ENCODE assay signal across 7 cellular contexts in genomic region chr9:78032599-78033457, GRCh38. TPM values are rescaled to one million over a fixed set of nuclear protein-coding genes. Genes with fewer than 3 reads are reported as not detected.
DNase-seq lines count a peak whose midpoint lies in the region; ATAC-seq, FAIRE-seq and TF ChIP-seq lines count a peak whose summit lies in the region.

No MANE protein-coding gene starts in this region.

- no peak overlapping the region for H2BK15ac ChIP-seq in H1 (ENCODE audit: low read length)

- H3K9me3 Mint-ChIP-seq in natural killer cell treated with Interleukin-12 subunit alpha and Interleukin-12 subunit beta and Interleukin-15 and Interleukin-18, amount 100 ng/mL, for 72 hours, result no peaks in the 10 kb centered on the region

- intact Hi-C loops in PC-3 (cut with micrococcal nuclease), result loop anchor here (10.0 kb wide), 1 partner anchor 182 kb away; no protein-coding TSS in a partner anchor

- H4K8ac ChIP-seq in H1 (ENCODE audit: extremely low read depth, insufficient read depth, low read length), result no peak overlapping the region; the same call in 1 of the 2 replicates

- H3K4me3 Mint-ChIP-seq in natural killer cell treated with Interleukin-12 subunit alpha and Interleukin-12 subunit beta and Interleukin-15 and Interleukin-18, amount 100 ng/mL, for 72 hours, result peak overlapping the region; percentile 92

- ATAC-seq in PC-3, result no peak
- ATAC-seq in natural killer cell treated with Interleukin-12 subunit alpha and Interleukin-12 subunit beta and Interleukin-15 and Interleukin-18, amount 100 ng/mL, for 72 hours, result no peak
- no peak for ATAC-seq in HG03460 (IDR thresholded peaks at IDR 0.05; ENCODE audit: unreplicated experiment)

- peaks cover 4% of the 10 kb centered on the region for H3K79me1 ChIP-seq in H1 (ENCODE audit: low read depth, low read length)

- H2AFZ ChIP-seq in PC-3 (ENCODE audit: low read length) (no peak overlapping the region), H1 (ENCODE audit: low read length) (peak overlapping the region; percentile 63; the same call in 1 of the 2 replicates)

- CTCF ChIA-PET in PC-3 (lab: Charles Lee) (no interaction called here), H1 (lab: Charles Lee; ENCODE audit: partially characterized antibody) (interaction anchor here (0.6 to 4.7 kb wide), 3 partner anchors 22 to 191 kb away, joined by 3 to 76 read pairs (median 5); no protein-coding TSS in a partner anchor)

- peak; percentile 52 for FAIRE-seq in H1 (lab: Jason Lieb, UNC)

- no peak overlapping the region for H2BK20ac ChIP-seq in H1 (ENCODE audit: low read length)

- no peaks in the 10 kb centered on the region for H3K9me3 ChIP-seq in PC-3 (ENCODE audit: low read length)
- H3K9me3 ChIP-seq in H1 (ENCODE audit: insufficient read depth in 2 of 2, low read depth in 1 of 2, low read length in 1 of 2), result no peaks in the 10 kb centered on the region

- H3K4me1 ChIP-seq in PC-3 (ENCODE audit: insufficient read depth, low read length), result peaks cover 9% of the 10 kb centered on the region; the same call in 1 of the 2 replicates
- H3K4me1 ChIP-seq in H1 (replicated peaks in 1 of 4; ENCODE audit: control insufficient read depth in 3 of 4, insufficient read depth in 4 of 4, low read length in 3 of 4), result peaks cover 0 to 5% (median 1%) of the 10 kb centered on the region in 4 experiments; a peak in 4 of 7 replicates

- H3K27ac Mint-ChIP-seq in natural killer cell treated with Interleukin-12 subunit alpha and Interleukin-12 subunit beta and Interleukin-15 and Interleukin-18, amount 100 ng/mL, for 72 hours, result peak overlapping the region; percentile 80 to 83

- no peak overlapping the region for H3K14ac ChIP-seq in H1 (ENCODE audit: insufficient read length)

- no peak overlapping the region for H2BK5ac ChIP-seq in H1 (ENCODE audit: low read depth, low read length)

- H3K4me2 ChIP-seq in PC-3 (ENCODE audit: low read length) (peak overlapping the region; percentile 71), H1 (ENCODE audit: insufficient read depth in 1 of 2, low read depth in 2 of 2, low read length in 2 of 2) (peak overlapping the region; percentile 65 to 71)

- H2AK5ac ChIP-seq in H1 (ENCODE audit: low read depth, low read length), result no peak overlapping the region

- WGBS in H1 (ENCODE audit: extremely low coverage in 1 of 2, insufficient coverage in 1 of 2, insufficient read length in 1 of 2, insufficient replicate concordance in 2 of 2, low coverage in 1 of 2, low lambda C conversion rate in 2 of 2, missing lambda C conversion rate in 1 of 2), 2 experiments, result 39 to 100% methylated on average over 2 to 18 of the region's 18 CpGs

- TF ChIP-seq RAD21 in H1 (IDR thresholded peaks at IDR 0.05 in 1 of 2, conservative IDR thresholded peaks at IDR 0.05 in 1 of 2; ENCODE audit: low read depth in 2 of 2, low read length in 2 of 2), result no peak

- no peak for TF ChIP-seq POLR2A in H1 (IDR thresholded peaks at IDR 0.05; ENCODE audit: control extremely low read depth in 1 of 2, low read depth in 2 of 2, low read length in 2 of 2)

- H3K27ac ChIP-seq in PC-3 (ENCODE audit: low read length) (no peak overlapping the region), H1 (ENCODE audit: low read depth, low read length) (peak overlapping the region; percentile 84)

- no peak overlapping the region for H3K4ac ChIP-seq in H1 (replicated peaks; ENCODE audit: insufficient read length, low read depth, low read length)

- H3K27me3 Mint-ChIP-seq in natural killer cell treated with Interleukin-12 subunit alpha and Interleukin-12 subunit beta and Interleukin-15 and Interleukin-18, amount 100 ng/mL, for 72 hours, result peaks cover 0 to 17% of the 10 kb centered on the region in 2 donors

- H2BK120ac ChIP-seq in H1 (replicated peaks; ENCODE audit: low read depth, low read length), result no peak overlapping the region

- H3K9me2 ChIP-seq in PC-3 (replicated peaks; ENCODE audit: low read length), result no peaks in the 10 kb centered on the region

- no peak overlapping the region for H2BK12ac ChIP-seq in H1 (ENCODE audit: low read depth, low read length)

- POLR2A ChIA-PET in PC-3 (lab: Charles Lee; ENCODE audit: unreplicated experiment) (interaction anchor here (0.7 kb wide), 1 partner anchor 8 kb away, joined by 4 read pairs; no protein-coding TSS in a partner anchor), H1 (lab: Charles Lee; ENCODE audit: partially characterized antibody) (interaction anchor here (0.6 to 1.4 kb wide), 12 partner anchors 8 to 173 kb away, joined by 3 to 8 read pairs (median 4); no protein-coding TSS in a partner anchor)

- no peaks in the 10 kb centered on the region for H3F3A ChIP-seq in PC-3 (ENCODE audit: low read length, unreplicated experiment)

- H3K36me3 Mint-ChIP-seq in natural killer cell treated with Interleukin-12 subunit alpha and Interleukin-12 subunit beta and Interleukin-15 and Interleukin-18, amount 100 ng/mL, for 72 hours, result peaks cover 5% of the 10 kb centered on the region

- no peaks in the 10 kb centered on the region for H4K20me1 ChIP-seq in PC-3 (ENCODE audit: low read length)
- peaks cover 2 to 3% of the 10 kb centered on the region in 2 experiments for H4K20me1 ChIP-seq in H1 (replicated peaks in 1 of 2; ENCODE audit: control insufficient read depth in 1 of 2, insufficient read depth in 2 of 2, low read length in 2 of 2)

- H4K91ac ChIP-seq in H1 (replicated peaks; ENCODE audit: insufficient read length, low read length), result no peak overlapping the region

- H3K4me3 ChIP-seq in PC-3 (ENCODE audit: low read length) (peak overlapping the region; percentile 65), H1 (ENCODE audit: extremely low read depth in 1 of 4, insufficient read depth in 2 of 4, low read depth in 3 of 4, low read length in 4 of 4) (peak overlapping the region; percentile 73 to 98 (median 82))

- no peak overlapping the region for H3K56ac ChIP-seq in H1 (replicated peaks; ENCODE audit: insufficient read length, low read depth, low read length)

- H3K4me1 Mint-ChIP-seq in natural killer cell treated with Interleukin-12 subunit alpha and Interleukin-12 subunit beta and Interleukin-15 and Interleukin-18, amount 100 ng/mL, for 72 hours (ENCODE audit: low read depth in 2 of 2), result peaks cover 35 to 51% of the 10 kb centered on the region in 2 donors

- H3K79me2 ChIP-seq in PC-3 (ENCODE audit: low read length) (peaks cover 12% of the 10 kb centered on the region), H1 (ENCODE audit: control insufficient read depth in 1 of 2, insufficient read depth in 2 of 2, low read length in 2 of 2) (peaks cover 0 to 28% of the 10 kb centered on the region in 2 experiments; a peak in 3 of 4 replicates)

- DNase-seq in H4 (ENCODE audit: low spot score) (peak; percentile 24), PC-3 (no peak), H1 (ENCODE audit: low read depth in 1 of 2, low spot score in 2 of 2) (no peak), occipital lobe (lab: John Stamatoyannopoulos, UW) (no peak)
- DNase-seq in natural killer cell treated with Interleukin-12 subunit alpha and Interleukin-12 subunit beta and Interleukin-15 and Interleukin-18, amount 100 ng/mL, for 72 hours (ENCODE audit: low spot score), result no peak
- no peak for DNase-seq in stimulated activated CD4-positive, alpha-beta T cell treated with anti-CD3 and anti-CD28 coated beads, Interleukin-2, amount 100 ng/mL, for 24 hours

- no TSS peak for BruUV-seq in PC-3 (replicated peaks; lab: Mats Ljungman, UMichigan)

- H4K5ac ChIP-seq in H1 (ENCODE audit: insufficient read length, low read depth, low read length), result no peak overlapping the region

- no peak for TF ChIP-seq EP300 in H1 (IDR thresholded peaks at IDR 0.05; ENCODE audit: borderline replicate concordance in 1 of 2, low read depth in 2 of 2, low read length in 2 of 2)

- H3K23me2 ChIP-seq in H1 (ENCODE audit: low read depth, low read length), result peaks cover 7% of the 10 kb centered on the region; the same call in 1 of the 2 replicates

- H3K9ac ChIP-seq in PC-3 (ENCODE audit: low read length) (peak overlapping the region; percentile 45; the same call in 1 of the 2 replicates), H1 (replicated peaks in 1 of 4; ENCODE audit: extremely low read depth in 1 of 4, low read depth in 3 of 4, low read length in 3 of 4) (peak overlapping the region; percentile 69 to 95 (median 76))

- peak overlapping the region; percentile 36; the same call in 1 of the 2 replicates for H3K18ac ChIP-seq in H1 (ENCODE audit: extremely low read depth, low read length)

- H3K27me3 ChIP-seq in PC-3 (ENCODE audit: low read length), result peaks cover 5% of the 10 kb centered on the region; the same call in 1 of the 2 replicates
- no peaks in the 10 kb centered on the region for H3K27me3 ChIP-seq in H1 (replicated peaks in 1 of 4; ENCODE audit: control insufficient read depth in 3 of 4, extremely low read depth in 1 of 4, insufficient read depth in 3 of 4, low read length in 3 of 4)

- TF ChIP-seq CTCF in PC-3 (conservative IDR thresholded peaks at IDR 0.05; ENCODE audit: low read depth, low read length) (no peak), H1 (IDR thresholded peaks at IDR 0.05; ENCODE audit: control extremely low read depth in 1 of 3, insufficient read depth in 1 of 3, low read depth in 1 of 3, low read length in 3 of 3) (no peak)

- H3K23ac ChIP-seq in H1 (ENCODE audit: insufficient read length), result no peak overlapping the region

- no peaks in the 10 kb centered on the region for H3K36me3 ChIP-seq in PC-3 (ENCODE audit: low read depth, low read length)
- no peaks in the 10 kb centered on the region for H3K36me3 ChIP-seq in H1 (ENCODE audit: control insufficient read depth in 2 of 4, insufficient read depth in 4 of 4, low read length in 3 of 4)

TF ChIP-seq in H1, 55 proteins besides CTCF, POLR2A, EP300 and RAD21:
- no peak for TF ChIP-seq EZH2 (IDR thresholded peaks at IDR 0.05; ENCODE audit: low read depth, low read length, severe bottlenecking)
- peak; percentile 68 for TF ChIP-seq ASH2L (IDR thresholded peaks at IDR 0.05; ENCODE audit: low read length)

RNA-seq across cellular contexts. Expression of gene GNAQ, which starts 1.2 kb away (rescaled TPM):
- total RNA-seq in H4 (2014; rRNA removed; shearing (Covaris generic)), result 17.5 and 20.6 TPM in 2 replicates
- total RNA-seq in PC-3 (2014; rRNA removed) (0.51 and 0.86 TPM in 2 replicates), occipital lobe (169 TPM)
- total RNA-seq in H1 (2021; fragmentation: NEBNext Ultra II Directional; extraction: Animal tissue kit (Norgen Biotek cat#: 25700)), result 58.6 and 63.8 TPM in 2 replicates
- 16.4 and 22.8 TPM in 2 replicates for polyA plus RNA-seq in H1 (2011; rRNA removed)
- polyA plus RNA-seq in H1 (2011; cell fraction: cytosol; rRNA removed), result 18.8 TPM
- polyA plus RNA-seq in H1 (2011; cell fraction: nucleus; rRNA removed), result 20.1 TPM
- polyA plus RNA-seq in H1 (2012, experiment 1 of 2), result 22.8 to 37.7 TPM (median 30.2 TPM) in 4 replicates
- 2.3 TPM for polyA plus RNA-seq in H1 (2012, experiment 2 of 2)
- polyA plus RNA-seq in H1 (2013, experiment 1 of 2), result 33.6 TPM
- polyA plus RNA-seq in H1 (2013, experiment 2 of 2), result 28.9 TPM
- 93.6 and 106 TPM in 2 replicates for polyA minus RNA-seq in H1 (2011; rRNA and poly(A)+ RNA removed)
- 28.7 TPM for polyA minus RNA-seq in H1 (2011; cell fraction: cytosol; rRNA and poly(A)+ RNA removed)
- polyA minus RNA-seq in H1 (2011; cell fraction: nucleus; rRNA and poly(A)+ RNA removed), result 63.2 TPM
- total RNA-seq in natural killer cell treated with Interleukin-12 subunit alpha and Interleukin-12 subunit beta and Interleukin-15 and Interleukin-18, amount 100 ng/mL, for 72 hours, result 10 to 100 TPM; 21.1 to 39.4 TPM
